ENCODE assay signal across 4 cellular contexts in genomic region chr4:40093400-40093799, GRCh38. TPM values are rescaled to one million over a fixed set of nuclear protein-coding genes. Genes with fewer than 3 reads are reported as not detected.
DNase-seq lines count a peak whose midpoint lies in the region; ATAC-seq, FAIRE-seq and TF ChIP-seq lines count a peak whose summit lies in the region.
"Not testable (repeated sequence)": the region's sequence is repeated elsewhere in the genome, so short reads cannot be mapped to it uniquely, and the experiment has no call there.

No MANE protein-coding gene starts in this region.

- not testable (repeated sequence) for H3K4me3 ChIP-seq in A549; HEK293 (ENCODE audit: low read depth, low read length)

- TF ChIP-seq POLR2A in A549 (IDR thresholded peaks at IDR 0.05; ENCODE audit: low read length): not testable (repeated sequence)

- ATAC-seq in A549, WTC11: not testable (repeated sequence)

- not testable (repeated sequence) for H3K9me3 ChIP-seq in A549; HEK293 (ENCODE audit: control insufficient read depth, insufficient read depth, low read depth, low read length)

- not testable (repeated sequence) for H3K27me3 Mint-ChIP-seq in WTC11 (ENCODE audit: low read depth)

- not testable (repeated sequence) for H3K27ac Mint-ChIP-seq in WTC11

- not testable (repeated sequence) for H3K4me3 Mint-ChIP-seq in WTC11

- not testable (repeated sequence) for H3K4me1 ChIP-seq in A549; HEK293 (ENCODE audit: control insufficient read depth, insufficient read depth, low read length)

- CTCF ChIA-PET in A549 (lab: Yijun Ruan, JAX); HEK293 (lab: Yijun Ruan, JAX); WTC11 (lab: Charles Lee): not testable (repeated sequence)

- not testable (repeated sequence) for TF ChIP-seq RAD21 in A549 (conservative IDR thresholded peaks at IDR 0.05 in 1 of 2, IDR thresholded peaks at IDR 0.05 in 1 of 2)

- H3K4me2 ChIP-seq in A549: not testable (repeated sequence)

- TF ChIP-seq EP300 in A549 (IDR thresholded peaks at IDR 0.05): not testable (repeated sequence)

- FAIRE-seq in A549 (lab: Jason Lieb, UNC): not testable (repeated sequence)

- not testable (repeated sequence) for H3K36me3 ChIP-seq in HEK293 (ENCODE audit: control insufficient read depth in 2 of 2, insufficient read depth in 1 of 2, low read length in 2 of 2)

- H3K4me1 Mint-ChIP-seq in WTC11: not testable (repeated sequence)

- POLR2A ChIA-PET in A549 (lab: Yijun Ruan, JAX); HEK293 (lab: Yijun Ruan, JAX); WTC11 (lab: Charles Lee): not testable (repeated sequence)

- H3K27ac ChIP-seq in A549; HEK293 (ENCODE audit: extremely low read depth, low read depth, low read length): not testable (repeated sequence)

- 87% methylated on average over 10 of the region's 10 CpGs for whole genome bisulfite sequencing in A549 (ENCODE audit: missing lambda C conversion rate)

- not testable (repeated sequence) for H3K9me3 Mint-ChIP-seq in WTC11

- DNase-seq in A549 (ENCODE audit: low read depth in 1 of 2, low spot score in 1 of 2); WTC11 (ENCODE audit: low spot score): not testable (repeated sequence)
- DNase-seq in activated CD8-positive, alpha-beta memory T cell treated with anti-CD3 and anti-CD28 coated beads for 24 hours: peak; percentile 26

- not testable (repeated sequence) for TF ChIP-seq CTCF in A549 (IDR thresholded peaks at IDR 0.05); HEK293 (tag by site-specific recombination; IDR thresholded peaks at IDR 0.05); WTC11 (IDR thresholded peaks at IDR 0.05)

- not testable (repeated sequence) for H3K36me3 Mint-ChIP-seq in WTC11

TF ChIP-seq in A549, 52 proteins besides CTCF, POLR2A, EP300 and RAD21:
- peak; percentile 11; the same call in 1 of the 2 replicates for TF ChIP-seq ZC3H11A (IDR thresholded peaks at IDR 0.05)
TF ChIP-seq in A549: peak in this region for 1; not testable (repeated sequence) for 51.

TF ChIP-seq in HEK293, 187 proteins besides CTCF, POLR2A, EP300 and RAD21 (continues in another document):
- TF ChIP-seq ZBTB11 (tag by site-specific recombination; conservative IDR thresholded peaks at IDR 0.05; ENCODE audit: low read depth): peak; percentile 61
- TF ChIP-seq ZNF292 (tag by site-specific recombination; IDR thresholded peaks at IDR 0.05; ENCODE audit: borderline replicate concordance, low read depth): 0 out of 2 replicates have a peak, but pooled peaks have one; percentile 51
- TF ChIP-seq ZNF560 (tag by site-specific recombination; IDR thresholded peaks at IDR 0.05; ENCODE audit: borderline replicate concordance): peak; percentile 15; the same call in 1 of the 2 replicates
- peak; percentile 43; the same call in 1 of the 2 replicates for TF ChIP-seq ZNF202 (tag by site-specific recombination; IDR thresholded peaks at IDR 0.05; ENCODE audit: borderline replicate concordance)
- TF ChIP-seq GLI2 (tag by site-specific recombination; IDR thresholded peaks at IDR 0.05; ENCODE audit: borderline replicate concordance, low read depth): peak; percentile 27; the same call in 1 of the 2 replicates
- peak; percentile 49; the same call in 1 of the 2 replicates for TF ChIP-seq ZNF555 (tag by site-specific recombination; conservative IDR thresholded peaks at IDR 0.05)
- 0 out of 2 replicates have a peak, but pooled peaks have one; percentile 29 for TF ChIP-seq ZNF433 (tag by site-specific recombination; IDR thresholded peaks at IDR 0.05; ENCODE audit: low read depth)
- peak; percentile 49; the same call in 1 of the 2 replicates for TF ChIP-seq ZXDB (tag by site-specific recombination; IDR thresholded peaks at IDR 0.05)
- TF ChIP-seq ZBTB8A (tag by site-specific recombination; IDR thresholded peaks at IDR 0.05): peak; percentile 59; the same call in 1 of the 2 replicates

TF ChIP-seq in WTC11, 78 proteins besides CTCF, POLR2A, EP300 and RAD21:
- TF ChIP-seq HMGA2 (CRISPR knock-in tag; IDR thresholded peaks at IDR 0.05): peak; percentile 7; the same call in 1 of the 2 replicates

RNA-seq across cellular contexts. Expression of gene N4BP2, which starts 36.8 kb away (rescaled TPM):
- polyA plus RNA-seq in A549 (2011; rRNA removed) (8.3 and 10.4 TPM in 2 replicates), A549 (2017; fragmentation: RNase III; extraction: RNeasy Plus Mini Kit Qiagen cat#74134 plus additional on column Dnase treatment) (2.6 to 3.0 TPM (median 2.7 TPM) in 3 replicates)
- polyA plus RNA-seq in A549 (2012; cell fraction: cytosol; rRNA removed): 0.77 and 0.84 TPM in 2 replicates
- 0.58 and 0.89 TPM in 2 replicates for polyA plus RNA-seq in A549 (2012; cell fraction: nucleus; rRNA removed)
- polyA minus RNA-seq in A549 (2011; rRNA and poly(A)+ RNA removed): 6.3 and 6.6 TPM in 2 replicates
- total RNA-seq in WTC11 (2021): 28.5 to 31.7 TPM (median 28.9 TPM) in 3 replicates
